19 cellular contexts compared by ENCODE assay signal in the genomic region with DNA sequence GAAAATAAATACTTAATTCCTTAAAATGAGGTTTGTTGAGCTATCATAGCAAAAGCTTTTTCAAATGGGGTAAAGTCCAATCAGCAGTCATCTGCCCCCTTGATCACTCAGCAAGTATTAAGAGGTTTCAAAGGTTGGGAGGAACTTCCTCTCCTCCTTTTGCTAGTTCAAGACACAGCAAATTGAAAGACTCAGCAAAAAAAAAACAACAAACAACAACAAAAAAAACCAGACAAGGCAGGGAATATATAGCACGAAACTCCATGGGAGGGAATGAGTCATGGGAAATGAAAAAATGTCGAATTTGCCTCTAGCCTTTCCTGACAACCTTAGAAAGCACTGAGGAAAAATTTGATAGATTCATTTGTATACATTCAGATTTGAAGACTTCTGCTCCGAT. TPM values are rescaled to one million over a fixed set of nuclear protein-coding genes. Genes with fewer than 3 reads are reported as not detected.
DNase-seq lines count a peak whose midpoint lies in the region; ATAC-seq and TF ChIP-seq lines count a peak whose summit lies in the region.
"Had no signal": no experiment of that assay in that cellular context is flagged by ENCODE, and none has a peak within 500 bp of the region (broad histone marks: within the 10 kb centered on the region; RNA-seq: fewer than 3 reads in every experiment).

No MANE protein-coding gene starts in this region.

- TF ChIP-seq CTCF in cardiac fibroblast (IDR thresholded peaks at IDR 0.05; ENCODE audit: low read depth, low read length): no peak
- TF ChIP-seq CTCF in nephron (IDR thresholded peaks at IDR 0.05; ENCODE audit: unreplicated experiment in 3 of 3): no peak
- TF ChIP-seq CTCF in left lung (IDR thresholded peaks at IDR 0.05): no peak
- no peak for TF ChIP-seq CTCF in vagina (IDR thresholded peaks at IDR 0.05)

- DNase-seq in EL (peak; percentile 40), OCI-M1 (lab: John Stamatoyannopoulos, UW) (peak; percentile 16), cardiac fibroblast (ENCODE audit: low read depth in 2 of 2) (peak; percentile 46 to 59), left lung (no peak), vagina (ENCODE audit: extremely low spot score in 2 of 2) (no peak)
- DNase-seq: activated CD4-positive, alpha-beta T cell treated with anti-CD3 and anti-CD28 coated beads for 36 hours; activated CD8-positive, alpha-beta memory T cell treated with anti-CD3 and anti-CD28 coated beads, Interleukin-2, amount 50 U/mL, for 4 hours; activated naive CD4-positive, alpha-beta T cell treated with anti-CD3 and anti-CD28 coated beads for 36 hours; BE2C; DMS53; MV-4-11; NK-92 treated with Interleukin-12 subunit alpha and Interleukin-12 subunit beta, amount 100 ng/mL, for 24 hours; substantia nigra; T-helper 9 cell had no signal

- no peak for TF ChIP-seq POLR2A in vagina (IDR thresholded peaks at IDR 0.05)

- H3K9me3 Mint-ChIP-seq in nephron: no peaks in the 10 kb centered on the region
- H3K9me3 Mint-ChIP-seq: activated naive CD4-positive, alpha-beta T cell treated with anti-CD3 and anti-CD28 coated beads for 36 hours had no signal

- H3K27me3 Mint-ChIP-seq in nephron (ENCODE audit: low read depth): peaks cover 4% of the 10 kb centered on the region

- no peaks in the 10 kb centered on the region for H3K36me3 Mint-ChIP-seq in nephron (ENCODE audit: low read depth)

- H3K4me3 ChIP-seq in cardiac fibroblast (replicated peaks in 1 of 2; ENCODE audit: low read depth in 2 of 2, low read length in 2 of 2) (no peak overlapping the region), left lung (no peak overlapping the region), vagina (no peak overlapping the region)
- H3K4me3 ChIP-seq: breast epithelium had no signal

- peak overlapping the region; percentile 47 to 86 (median 85) for H3K27ac Mint-ChIP-seq in nephron
- H3K27ac Mint-ChIP-seq: activated CD4-positive, alpha-beta T cell treated with anti-CD3 and anti-CD28 coated beads for 36 hours; activated naive CD4-positive, alpha-beta T cell treated with anti-CD3 and anti-CD28 coated beads for 36 hours had no signal

- H3K27ac ChIP-seq in left lung: no peak overlapping the region
- H3K27ac ChIP-seq in vagina: no peak overlapping the region
- H3K27ac ChIP-seq: breast epithelium, foreskin keratinocyte had no signal

- ATAC-seq in HG03135 (IDR thresholded peaks at IDR 0.05; ENCODE audit: unreplicated experiment) (no peak), HG03108 (IDR thresholded peaks at IDR 0.05; ENCODE audit: unreplicated experiment) (no peak), left lung (no peak)
- ATAC-seq: activated CD4-positive, alpha-beta T cell treated with anti-CD3 and anti-CD28 coated beads for 36 hours; foreskin keratinocyte had no signal

- intact Hi-C loops in left lung (cut with DNase I): loop anchor here (5.0 to 10.0 kb wide), 2 partner anchors 60 to 63 kb away; no protein-coding TSS in a partner anchor
- intact Hi-C loops in vagina (cut with DNase I): no loop called here

- H3K36me3 ChIP-seq in left lung (no peaks in the 10 kb centered on the region), vagina (no peaks in the 10 kb centered on the region)
- H3K36me3 ChIP-seq: BE2C, breast epithelium had no signal

- peak overlapping the region; percentile 41 to 48 (median 44) for H3K4me3 Mint-ChIP-seq in nephron
- H3K4me3 Mint-ChIP-seq: activated CD4-positive, alpha-beta T cell treated with anti-CD3 and anti-CD28 coated beads for 36 hours; activated naive CD4-positive, alpha-beta T cell treated with anti-CD3 and anti-CD28 coated beads for 36 hours had no signal

- H3K4me1 Mint-ChIP-seq in nephron: peaks cover 21% of the 10 kb centered on the region

- H3K9me3 ChIP-seq in left lung: no peaks in the 10 kb centered on the region
- no peaks in the 10 kb centered on the region for H3K9me3 ChIP-seq in vagina
- H3K9me3 ChIP-seq: BE2C, breast epithelium had no signal

- H3K27me3 ChIP-seq in left lung (peaks cover 0 to 27% of the 10 kb centered on the region in 2 donors), vagina (no peaks in the 10 kb centered on the region)
- H3K27me3 ChIP-seq: breast epithelium, foreskin keratinocyte had no signal

- H3K4me1 ChIP-seq in left lung (peaks cover 0 to 19% of the 10 kb centered on the region in 2 donors), vagina (peaks cover 22% of the 10 kb centered on the region)
- H3K4me1 ChIP-seq: BE2C, breast epithelium had no signal

RNA-seq across cellular contexts. Expression of a gene that starts 1.6 kb away (rescaled TPM):
- total RNA-seq in left lung: 10 to 100 TPM; 38.5 to 42.2 TPM
- total RNA-seq in vagina: 68.5 TPM

RNA-seq across cellular contexts. Expression of a gene that starts 52.7 kb away (rescaled TPM):
- total RNA-seq in left lung (not detected), vagina (not detected)
- total RNA-seq: activated CD4-positive, alpha-beta T cell treated with anti-CD3 and anti-CD28 coated beads for 36 hours; activated naive CD4-positive, alpha-beta T cell treated with anti-CD3 and anti-CD28 coated beads for 36 hours; breast epithelium; foreskin keratinocyte had no signal

Comparison
In these comparisons a context has a peak if more than half of its experiments do, and no peak if none do; other contexts are left out.
1. DNase-seq: peak in EL (single experiment), OCI-M1 (single experiment) and cardiac fibroblast (2 of 2); none in left lung (0 of 2) and vagina (0 of 2).